Comparison of ENCODE assay signal across 1 cellular context in the genomic region with DNA sequence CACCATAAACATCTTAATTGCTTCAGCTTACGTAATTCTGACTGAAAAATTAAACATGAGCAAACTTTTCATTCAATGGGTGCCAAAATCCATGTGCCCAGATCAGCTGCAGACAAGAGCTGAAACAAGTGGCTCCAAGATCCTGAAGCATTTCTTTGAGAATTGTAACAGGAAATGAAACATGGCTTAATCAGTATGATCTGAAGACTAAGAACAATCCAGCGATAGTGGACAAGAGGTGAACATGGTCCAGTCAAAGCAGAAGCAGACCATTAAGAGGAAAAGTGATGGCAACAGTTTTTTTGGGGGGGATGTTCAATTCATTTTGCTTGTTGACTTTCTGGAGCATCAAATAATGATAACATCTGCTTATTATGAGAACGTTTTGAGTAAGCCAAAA.
TF ChIP-seq lines count a peak whose summit lies in the region.

No MANE protein-coding gene starts in this region.

TF ChIP-seq in GM23338, 12 proteins besides CTCF, POLR2A, EP300 and RAD21 (continued from another document):
- TF ChIP-seq, protein P1, sequence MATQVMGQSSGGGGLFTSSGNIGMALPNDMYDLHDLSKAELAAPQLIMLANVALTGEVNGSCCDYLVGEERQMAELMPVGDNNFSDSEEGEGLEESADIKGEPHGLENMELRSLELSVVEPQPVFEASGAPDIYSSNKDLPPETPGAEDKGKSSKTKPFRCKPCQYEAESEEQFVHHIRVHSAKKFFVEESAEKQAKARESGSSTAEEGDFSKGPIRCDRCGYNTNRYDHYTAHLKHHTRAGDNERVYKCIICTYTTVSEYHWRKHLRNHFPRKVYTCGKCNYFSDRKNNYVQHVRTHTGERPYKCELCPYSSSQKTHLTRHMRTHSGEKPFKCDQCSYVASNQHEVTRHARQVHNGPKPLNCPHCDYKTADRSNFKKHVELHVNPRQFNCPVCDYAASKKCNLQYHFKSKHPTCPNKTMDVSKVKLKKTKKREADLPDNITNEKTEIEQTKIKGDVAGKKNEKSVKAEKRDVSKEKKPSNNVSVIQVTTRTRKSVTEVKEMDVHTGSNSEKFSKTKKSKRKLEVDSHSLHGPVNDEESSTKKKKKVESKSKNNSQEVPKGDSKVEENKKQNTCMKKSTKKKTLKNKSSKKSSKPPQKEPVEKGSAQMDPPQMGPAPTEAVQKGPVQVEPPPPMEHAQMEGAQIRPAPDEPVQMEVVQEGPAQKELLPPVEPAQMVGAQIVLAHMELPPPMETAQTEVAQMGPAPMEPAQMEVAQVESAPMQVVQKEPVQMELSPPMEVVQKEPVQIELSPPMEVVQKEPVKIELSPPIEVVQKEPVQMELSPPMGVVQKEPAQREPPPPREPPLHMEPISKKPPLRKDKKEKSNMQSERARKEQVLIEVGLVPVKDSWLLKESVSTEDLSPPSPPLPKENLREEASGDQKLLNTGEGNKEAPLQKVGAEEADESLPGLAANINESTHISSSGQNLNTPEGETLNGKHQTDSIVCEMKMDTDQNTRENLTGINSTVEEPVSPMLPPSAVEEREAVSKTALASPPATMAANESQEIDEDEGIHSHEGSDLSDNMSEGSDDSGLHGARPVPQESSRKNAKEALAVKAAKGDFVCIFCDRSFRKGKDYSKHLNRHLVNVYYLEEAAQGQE (IDR thresholded peaks at IDR 0.05; ENCODE audit: unreplicated experiment), result no peak
- no peak for TF ChIP-seq CREB1 (CRISPR knock-in tag; IDR thresholded peaks at IDR 0.05; ENCODE audit: low read depth)
- TF ChIP-seq POLR2AphosphoS5 (IDR thresholded peaks at IDR 0.05; ENCODE audit: low read depth), result no peak
- TF ChIP-seq ZNF462 (CRISPR knock-in tag; IDR thresholded peaks at IDR 0.05), result no peak
- no peak for TF ChIP-seq EZH2phosphoT487 (IDR thresholded peaks at IDR 0.05; ENCODE audit: unreplicated experiment)
- TF ChIP-seq JUNB (IDR thresholded peaks at IDR 0.05; ENCODE audit: unreplicated experiment), result no peak
- TF ChIP-seq ZNF331 (CRISPR knock-in tag; IDR thresholded peaks at IDR 0.05; ENCODE audit: low read depth), result no peak
TF ChIP-seq in GM23338: peak in this region for 0.
